ENCODE assay signal across 18 cellular contexts in genomic region chr1:23805025-23805424, GRCh38.
"Had no signal": no experiment of that assay in that cellular context is flagged by ENCODE, and none has a peak within 500 bp of the region (broad histone marks: within the 10 kb centered on the region; RNA-seq: fewer than 3 reads in every experiment).

No MANE protein-coding gene starts in this region.

- H3K9me3 ChIP-seq: mucosa of descending colon, SK-N-SH had no signal

- H3K27ac Mint-ChIP-seq: activated T-helper 2 cell treated with anti-CD3 and anti-CD28 coated beads, Interferon-gamma antibody, Interleukin-2, Interleukin-4, amounts not matched to agents 10 μg/mL and 5 μg/mL and 100 μg/mL, durations not matched to agents 14 hours and 24 hours and 36 hours had no signal

- ATAC-seq: left ventricle myocardium superior; mucosa of descending colon; sciatic nerve; stimulated activated naive CD8-positive, alpha-beta T cell treated with anti-CD3 and anti-CD28 coated beads, Interleukin-15, amount 100 ng/mL, for 72 hours had no signal

- DNase-seq: activated CD4-positive, alpha-beta T cell treated with anti-CD3 and anti-CD28 coated beads, Interleukin-2, amount 10 ng/mL, durations not matched to agents 24 days and 14 days; activated CD4-positive, CD25-positive, alpha-beta regulatory T cell; activated naive CD4-positive, alpha-beta T cell treated with anti-CD3 and anti-CD28 coated beads, Interleukin-2, amount 10 ng/mL, durations not matched to agents 7 days and 5 days; activated T-cell treated with anti-CD3 and anti-CD28 coated beads for 4 hours; amniotic stem cell; dermis blood vessel endothelial cell; effector memory CD4-positive, alpha-beta T cell; left ventricle myocardium superior; mesenchymal stem cell; mucosa of descending colon; naive B cell; SK-N-SH; stimulated activated CD4-positive, alpha-beta T cell treated with anti-CD3 and anti-CD28 coated beads, Interleukin-4, amount 100 ng/mL, for 4 hours; stimulated activated naive CD8-positive, alpha-beta T cell treated with anti-CD3 and anti-CD28 coated beads, Interleukin-15, amount 100 ng/mL, for 72 hours; T-helper 9 cell; trophoblast cell had no signal

- H3K4me3 ChIP-seq: mucosa of descending colon had no signal

- H3K4me3 Mint-ChIP-seq: activated CD4-positive, alpha-beta T cell treated with anti-CD3 and anti-CD28 coated beads, Interleukin-2, amount 10 ng/mL, durations not matched to agents 24 days and 14 days; activated naive CD4-positive, alpha-beta T cell treated with anti-CD3 and anti-CD28 coated beads, Interleukin-2, amount 10 ng/mL, durations not matched to agents 7 days and 5 days; stimulated activated naive CD8-positive, alpha-beta T cell treated with anti-CD3 and anti-CD28 coated beads, Interleukin-15, amount 100 ng/mL, for 72 hours had no signal

- H3K9me3 Mint-ChIP-seq: activated CD4-positive, alpha-beta T cell treated with anti-CD3 and anti-CD28 coated beads, Interleukin-2, amount 10 ng/mL, durations not matched to agents 24 days and 14 days; activated naive CD4-positive, alpha-beta T cell treated with anti-CD3 and anti-CD28 coated beads, Interleukin-2, amount 10 ng/mL, durations not matched to agents 7 days and 5 days; activated T-helper 2 cell treated with anti-CD3 and anti-CD28 coated beads, Interferon-gamma antibody, Interleukin-2, Interleukin-4, amounts not matched to agents 10 μg/mL and 5 μg/mL and 100 μg/mL, durations not matched to agents 14 hours and 24 hours and 36 hours; naive B cell; stimulated activated naive CD8-positive, alpha-beta T cell treated with anti-CD3 and anti-CD28 coated beads, Interleukin-15, amount 100 ng/mL, for 72 hours had no signal

- H3K27me3 Mint-ChIP-seq: activated CD4-positive, alpha-beta T cell treated with anti-CD3 and anti-CD28 coated beads, Interleukin-2, amount 10 ng/mL, durations not matched to agents 24 days and 14 days; activated naive CD4-positive, alpha-beta T cell treated with anti-CD3 and anti-CD28 coated beads, Interleukin-2, amount 10 ng/mL, durations not matched to agents 7 days and 5 days; naive B cell; stimulated activated naive CD8-positive, alpha-beta T cell treated with anti-CD3 and anti-CD28 coated beads, Interleukin-15, amount 100 ng/mL, for 72 hours had no signal
